8 cellular contexts compared by ENCODE assay signal in the genomic region with DNA sequence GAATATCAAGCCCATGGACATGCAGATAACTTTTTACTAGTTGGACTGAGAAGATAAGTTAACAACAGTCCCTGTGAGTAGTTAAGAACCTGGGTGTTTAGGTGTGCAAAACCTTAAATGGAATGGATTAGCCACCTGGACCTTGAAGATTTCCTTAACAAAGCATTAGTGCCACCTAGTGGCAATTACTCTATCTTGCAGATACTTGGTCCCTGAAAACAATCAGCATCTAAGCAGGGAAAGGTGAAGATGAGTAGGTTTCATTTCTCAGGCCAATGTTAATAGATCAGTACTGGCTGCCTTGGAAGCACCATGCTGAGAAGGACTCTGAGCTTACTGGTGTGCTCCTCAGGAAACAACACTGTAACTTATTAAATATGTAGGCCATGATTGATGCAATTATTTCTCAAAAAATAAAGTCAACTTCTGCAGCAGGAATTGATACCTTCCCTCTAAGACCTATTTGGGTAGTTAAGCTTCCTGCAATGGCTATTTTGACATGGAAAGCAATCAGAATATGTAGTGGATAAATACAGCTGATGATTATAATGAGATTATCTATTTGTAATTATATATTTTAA.
A peak's percentile ranks its signal among the peaks of the same experiment; 100 is the strongest.
DNase-seq lines count a peak whose midpoint lies in the region; ATAC-seq and TF ChIP-seq lines count a peak whose summit lies in the region.

No MANE protein-coding gene starts in this region.

- no peak overlapping the region for H3K18ac ChIP-seq in mesendoderm (ENCODE audit: low read length)

- TF ChIP-seq CTCF in Panc1 (IDR thresholded peaks at IDR 0.05), result peak; percentile 72

- POLR2A ChIA-PET in activated naive CD8-positive, alpha-beta T cell treated with anti-CD3 and anti-CD28 coated beads, Interleukin-2, amount 10 ng/mL, durations not matched to agents 7 days and 5 days (lab: Charles Lee), result no interaction called here
- POLR2A ChIA-PET in Panc1 (lab: Charles Lee), result no interaction called here

- H3K36me3 Mint-ChIP-seq in activated naive CD8-positive, alpha-beta T cell treated with anti-CD3 and anti-CD28 coated beads, Interleukin-2, amount 10 ng/mL, durations not matched to agents 7 days and 5 days, result peaks cover 2% of the 10 kb centered on the region
- peaks cover 4% of the 10 kb centered on the region for H3K36me3 Mint-ChIP-seq in activated naive CD8-positive, alpha-beta T cell treated with anti-CD3 and anti-CD28 coated beads for 36 hours

- H3K56ac ChIP-seq in mesendoderm (ENCODE audit: low read length), result no peak overlapping the region

- no peak overlapping the region for H3K4me3 Mint-ChIP-seq in activated naive CD8-positive, alpha-beta T cell treated with anti-CD3 and anti-CD28 coated beads, Interleukin-2, amount 10 ng/mL, durations not matched to agents 7 days and 5 days
- no peak overlapping the region for H3K4me3 Mint-ChIP-seq in activated naive CD8-positive, alpha-beta T cell treated with anti-CD3 and anti-CD28 coated beads for 36 hours

- H3K4me3 ChIP-seq in Jurkat, Clone E6-1 (ENCODE audit: low read length), result no peak overlapping the region
- H3K4me3 ChIP-seq in Panc1 (ENCODE audit: low read depth in 2 of 2, low read length in 2 of 2) (no peak overlapping the region), mesendoderm (ENCODE audit: low read length) (no peak overlapping the region)

- no peak overlapping the region for H3K4ac ChIP-seq in mesendoderm (ENCODE audit: low read depth, low read length)

- no peaks in the 10 kb centered on the region for H3K27me3 Mint-ChIP-seq in activated naive CD8-positive, alpha-beta T cell treated with anti-CD3 and anti-CD28 coated beads, Interleukin-2, amount 10 ng/mL, durations not matched to agents 7 days and 5 days
- no peaks in the 10 kb centered on the region for H3K27me3 Mint-ChIP-seq in activated naive CD8-positive, alpha-beta T cell treated with anti-CD3 and anti-CD28 coated beads for 36 hours

- no peak overlapping the region for H2AK5ac ChIP-seq in mesendoderm (ENCODE audit: low read length)

- H3K27ac ChIP-seq in Panc1 (ENCODE audit: low read length) (no peak overlapping the region), mesendoderm (ENCODE audit: low read depth, low read length) (no peak overlapping the region)

- H3K4me1 ChIP-seq in Panc1 (ENCODE audit: control insufficient read depth, insufficient read depth, low read length) (no peaks in the 10 kb centered on the region), mesendoderm (ENCODE audit: control insufficient read depth, low read depth, low read length) (no peaks in the 10 kb centered on the region)

- DNase-seq in activated naive CD8-positive, alpha-beta T cell treated with anti-CD3 and anti-CD28 coated beads, Interleukin-2, amount 10 ng/mL, durations not matched to agents 7 days and 5 days, result no peak
- DNase-seq in activated naive CD8-positive, alpha-beta T cell treated with anti-CD3 and anti-CD28 coated beads for 36 hours, result no peak
- peak; percentile 70 for DNase-seq in Jurkat, Clone E6-1 (ENCODE audit: low read depth, low spot score)
- DNase-seq in Panc1 (ENCODE audit: low read depth, low spot score), result peak; percentile 17
- DNase-seq in dermis blood vessel endothelial cell, result peak; percentile 80
- DNase-seq in mesendoderm, result peak; percentile 88
- no peak for DNase-seq in middle frontal gyrus (ENCODE audit: extremely low spot score, low spot score)

- H3K27ac Mint-ChIP-seq in activated naive CD8-positive, alpha-beta T cell treated with anti-CD3 and anti-CD28 coated beads, Interleukin-2, amount 10 ng/mL, durations not matched to agents 7 days and 5 days, result no peak overlapping the region
- no peak overlapping the region for H3K27ac Mint-ChIP-seq in activated naive CD8-positive, alpha-beta T cell treated with anti-CD3 and anti-CD28 coated beads for 36 hours

- intact Hi-C loops in Panc1 (cut with micrococcal nuclease; ENCODE audit: unreplicated experiment), result loop anchor here (2.0 to 5.0 kb wide), 3 partner anchors 106 to 811 kb away; no protein-coding TSS in a partner anchor

- no peaks in the 10 kb centered on the region for H3K9me3 ChIP-seq in Panc1 (ENCODE audit: control insufficient read depth, insufficient read depth, low read depth, low read length)

- H3K27me3 ChIP-seq in Panc1 (ENCODE audit: control insufficient read depth, insufficient read depth, low read length), result no peaks in the 10 kb centered on the region
- no peaks in the 10 kb centered on the region for H3K27me3 ChIP-seq in mesendoderm (ENCODE audit: insufficient read depth, low read length, poor library complexity)

- H2BK120ac ChIP-seq in mesendoderm (ENCODE audit: low read depth, low read length), result no peak overlapping the region

- no peak overlapping the region for H3K9ac ChIP-seq in mesendoderm (ENCODE audit: low read length)

- H3K23ac ChIP-seq in mesendoderm (ENCODE audit: low read length), result no peak overlapping the region

- H2BK15ac ChIP-seq in mesendoderm (replicated peaks; ENCODE audit: low read depth), result no peak overlapping the region

- no TSS peak for BruUV-seq in Panc1 (replicated peaks; lab: Mats Ljungman, UMichigan)

- no peaks in the 10 kb centered on the region for H3K79me2 ChIP-seq in mesendoderm (ENCODE audit: control insufficient read depth, insufficient read depth, low read length)

- H3K4me2 ChIP-seq in mesendoderm (ENCODE audit: low read length), result no peak overlapping the region

- no peak overlapping the region for H4K8ac ChIP-seq in mesendoderm (ENCODE audit: low read depth, low read length)

- no peaks in the 10 kb centered on the region for H3K79me1 ChIP-seq in mesendoderm (ENCODE audit: low read length)

- peak; percentile 71 for ATAC-seq in activated naive CD8-positive, alpha-beta T cell treated with anti-CD3 and anti-CD28 coated beads, Interleukin-2, amount 10 ng/mL, durations not matched to agents 7 days and 5 days (ENCODE audit: low read depth)
- ATAC-seq in GM21737 (IDR thresholded peaks at IDR 0.05; ENCODE audit: unreplicated experiment), result peak; percentile 77
- no peak for ATAC-seq in Panc1

- CTCF ChIA-PET in Panc1 (lab: Charles Lee), result no interaction called here

- in situ Hi-C loops in Panc1 (cut with HindIII; ENCODE audit: low pct_unique_long_range_greater_than_20kb, low sequenced_read_pairs), result no loop called here

- H3K4me1 Mint-ChIP-seq in activated naive CD8-positive, alpha-beta T cell treated with anti-CD3 and anti-CD28 coated beads, Interleukin-2, amount 10 ng/mL, durations not matched to agents 7 days and 5 days, result no peaks in the 10 kb centered on the region
- no peaks in the 10 kb centered on the region for H3K4me1 Mint-ChIP-seq in activated naive CD8-positive, alpha-beta T cell treated with anti-CD3 and anti-CD28 coated beads for 36 hours

- no peak overlapping the region for H4K5ac ChIP-seq in mesendoderm (ENCODE audit: low read length)

- H3K9me3 Mint-ChIP-seq in activated naive CD8-positive, alpha-beta T cell treated with anti-CD3 and anti-CD28 coated beads, Interleukin-2, amount 10 ng/mL, durations not matched to agents 7 days and 5 days, result no peaks in the 10 kb centered on the region
- H3K9me3 Mint-ChIP-seq in activated naive CD8-positive, alpha-beta T cell treated with anti-CD3 and anti-CD28 coated beads for 36 hours, result no peaks in the 10 kb centered on the region

- H3K36me3 ChIP-seq in Panc1 (ENCODE audit: control insufficient read depth, insufficient read depth, low read length) (no peaks in the 10 kb centered on the region), mesendoderm (ENCODE audit: control insufficient read depth, insufficient read depth, low read length) (no peaks in the 10 kb centered on the region)

- H2BK5ac ChIP-seq in mesendoderm (ENCODE audit: low read length), result no peak overlapping the region

Comparison
In these comparisons a context has a peak if more than half of its experiments do, and no peak if none do; other contexts are left out.
1. DNase-seq: peak in Jurkat, Clone E6-1 (single experiment), Panc1 (single experiment), dermis blood vessel endothelial cell (single experiment) and mesendoderm (single experiment); none in activated naive CD8-positive, alpha-beta T cell treated with anti-CD3 and anti-CD28 coated beads, Interleukin-2, amount 10 ng/mL, durations not matched to agents 7 days and 5 days (single experiment), activated naive CD8-positive, alpha-beta T cell treated with anti-CD3 and anti-CD28 coated beads for 36 hours (single experiment) and middle frontal gyrus (single experiment).